Comparison of ENCODE assay signal across 1 cellular context in genomic region chr3:15305366-15305844, GRCh38.
TF ChIP-seq lines count a peak whose summit lies in the region.

No MANE protein-coding gene starts in this region.

TF ChIP-seq in K562, 482 proteins besides CTCF, POLR2A, EP300 and RAD21 (continued from another document and continues in another):
- TF ChIP-seq ESRRB (CRISPR knock-in tag; IDR thresholded peaks at IDR 0.05; ENCODE audit: borderline replicate concordance) = no peak
- TF ChIP-seq FOXM1 (IDR thresholded peaks at IDR 0.05; ENCODE audit: low read depth) = peak; percentile 81; the same call in 1 of the 2 replicates
- TF ChIP-seq FOXM1 (CRISPR knock-in tag; IDR thresholded peaks at IDR 0.05; ENCODE audit: low read depth) = no peak
- no peak for TF ChIP-seq SUPT5H (IDR thresholded peaks at IDR 0.05)
- peak; percentile 15 for TF ChIP-seq POU5F1 (IDR thresholded peaks at IDR 0.05; ENCODE audit: borderline replicate concordance, low read depth, low read length, partially characterized antibody)
- TF ChIP-seq ZNF589 (CRISPR knock-in tag; IDR thresholded peaks at IDR 0.05; ENCODE audit: low read depth) = no peak
- peak; percentile 92 for TF ChIP-seq TCF3 (CRISPR knock-in tag; IDR thresholded peaks at IDR 0.05)
- TF ChIP-seq, protein P1, sequence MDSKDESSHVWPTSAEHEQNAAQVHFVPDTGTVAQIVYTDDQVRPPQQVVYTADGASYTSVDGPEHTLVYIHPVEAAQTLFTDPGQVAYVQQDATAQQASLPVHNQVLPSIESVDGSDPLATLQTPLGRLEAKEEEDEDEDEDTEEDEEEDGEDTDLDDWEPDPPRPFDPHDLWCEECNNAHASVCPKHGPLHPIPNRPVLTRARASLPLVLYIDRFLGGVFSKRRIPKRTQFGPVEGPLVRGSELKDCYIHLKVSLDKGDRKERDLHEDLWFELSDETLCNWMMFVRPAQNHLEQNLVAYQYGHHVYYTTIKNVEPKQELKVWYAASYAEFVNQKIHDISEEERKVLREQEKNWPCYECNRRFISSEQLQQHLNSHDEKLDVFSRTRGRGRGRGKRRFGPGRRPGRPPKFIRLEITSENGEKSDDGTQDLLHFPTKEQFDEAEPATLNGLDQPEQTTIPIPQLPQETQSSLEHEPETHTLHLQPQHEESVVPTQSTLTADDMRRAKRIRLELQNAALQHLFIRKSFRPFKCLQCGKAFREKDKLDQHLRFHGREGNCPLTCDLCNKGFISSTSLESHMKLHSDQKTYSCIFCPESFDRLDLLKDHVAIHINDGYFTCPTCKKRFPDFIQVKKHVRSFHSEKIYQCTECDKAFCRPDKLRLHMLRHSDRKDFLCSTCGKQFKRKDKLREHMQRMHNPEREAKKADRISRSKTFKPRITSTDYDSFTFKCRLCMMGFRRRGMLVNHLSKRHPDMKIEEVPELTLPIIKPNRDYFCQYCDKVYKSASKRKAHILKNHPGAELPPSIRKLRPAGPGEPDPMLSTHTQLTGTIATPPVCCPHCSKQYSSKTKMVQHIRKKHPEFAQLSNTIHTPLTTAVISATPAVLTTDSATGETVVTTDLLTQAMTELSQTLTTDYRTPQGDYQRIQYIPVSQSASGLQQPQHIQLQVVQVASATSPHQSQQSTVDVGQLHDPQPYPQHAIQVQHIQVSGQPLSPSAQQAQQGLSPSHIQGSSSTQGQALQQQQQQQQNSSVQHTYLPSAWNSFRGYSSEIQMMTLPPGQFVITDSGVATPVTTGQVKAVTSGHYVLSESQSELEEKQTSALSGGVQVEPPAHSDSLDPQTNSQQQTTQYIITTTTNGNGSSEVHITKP (IDR thresholded peaks at IDR 0.05; ENCODE audit: partially characterized antibody) = peak; percentile 43
- TF ChIP-seq THAP12 (CRISPR knock-in tag; IDR thresholded peaks at IDR 0.05) = no peak
- no peak for TF ChIP-seq TSC22D4 (tag; IDR thresholded peaks at IDR 0.05)
- TF ChIP-seq PHF8 (IDR thresholded peaks at IDR 0.05; ENCODE audit: borderline replicate concordance, low read length) = no peak
- no peak for TF ChIP-seq FOXK1 (CRISPR knock-in tag; IDR thresholded peaks at IDR 0.05; ENCODE audit: borderline replicate concordance)
- no peak for TF ChIP-seq ZNF212 (CRISPR knock-in tag; IDR thresholded peaks at IDR 0.05)
- TF ChIP-seq, protein P2, sequence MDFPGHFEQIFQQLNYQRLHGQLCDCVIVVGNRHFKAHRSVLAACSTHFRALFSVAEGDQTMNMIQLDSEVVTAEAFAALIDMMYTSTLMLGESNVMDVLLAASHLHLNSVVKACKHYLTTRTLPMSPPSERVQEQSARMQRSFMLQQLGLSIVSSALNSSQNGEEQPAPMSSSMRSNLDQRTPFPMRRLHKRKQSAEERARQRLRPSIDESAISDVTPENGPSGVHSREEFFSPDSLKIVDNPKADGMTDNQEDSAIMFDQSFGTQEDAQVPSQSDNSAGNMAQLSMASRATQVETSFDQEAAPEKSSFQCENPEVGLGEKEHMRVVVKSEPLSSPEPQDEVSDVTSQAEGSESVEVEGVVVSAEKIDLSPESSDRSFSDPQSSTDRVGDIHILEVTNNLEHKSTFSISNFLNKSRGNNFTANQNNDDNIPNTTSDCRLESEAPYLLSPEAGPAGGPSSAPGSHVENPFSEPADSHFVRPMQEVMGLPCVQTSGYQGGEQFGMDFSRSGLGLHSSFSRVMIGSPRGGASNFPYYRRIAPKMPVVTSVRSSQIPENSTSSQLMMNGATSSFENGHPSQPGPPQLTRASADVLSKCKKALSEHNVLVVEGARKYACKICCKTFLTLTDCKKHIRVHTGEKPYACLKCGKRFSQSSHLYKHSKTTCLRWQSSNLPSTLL (IDR thresholded peaks at IDR 0.05) = no peak
- no peak for TF ChIP-seq SIX5 (IDR thresholded peaks at IDR 0.05; ENCODE audit: borderline replicate concordance in 1 of 2, insufficient read depth in 1 of 2, low read depth in 1 of 2, low read length in 2 of 2)
- TF ChIP-seq ZNF766 (CRISPR knock-in tag; conservative IDR thresholded peaks at IDR 0.05) = no peak; the same call in 1 of the 2 replicates
- 0 out of 2 replicates have a peak, but pooled peaks have one; percentile 69 for TF ChIP-seq ZNF583 (CRISPR knock-in tag; IDR thresholded peaks at IDR 0.05)
- TF ChIP-seq ZNF507 (tag; conservative IDR thresholded peaks at IDR 0.05) = no peak
- no peak for TF ChIP-seq PTBP1 (IDR thresholded peaks at IDR 0.05; ENCODE audit: low read depth, low read length)
- no peak for TF ChIP-seq ADNP (tag; IDR thresholded peaks at IDR 0.05)
- TF ChIP-seq MAFK (IDR thresholded peaks at IDR 0.05; ENCODE audit: low read length) = peak; percentile 34; the same call in 1 of the 2 replicates
- TF ChIP-seq CBX8 (IDR thresholded peaks at IDR 0.05; ENCODE audit: borderline replicate concordance, extremely low read depth, low read depth, low read length, poor library complexity, severe bottlenecking) = no peak
- TF ChIP-seq ARID2 (IDR thresholded peaks at IDR 0.05) = no peak
- TF ChIP-seq, protein P3, sequence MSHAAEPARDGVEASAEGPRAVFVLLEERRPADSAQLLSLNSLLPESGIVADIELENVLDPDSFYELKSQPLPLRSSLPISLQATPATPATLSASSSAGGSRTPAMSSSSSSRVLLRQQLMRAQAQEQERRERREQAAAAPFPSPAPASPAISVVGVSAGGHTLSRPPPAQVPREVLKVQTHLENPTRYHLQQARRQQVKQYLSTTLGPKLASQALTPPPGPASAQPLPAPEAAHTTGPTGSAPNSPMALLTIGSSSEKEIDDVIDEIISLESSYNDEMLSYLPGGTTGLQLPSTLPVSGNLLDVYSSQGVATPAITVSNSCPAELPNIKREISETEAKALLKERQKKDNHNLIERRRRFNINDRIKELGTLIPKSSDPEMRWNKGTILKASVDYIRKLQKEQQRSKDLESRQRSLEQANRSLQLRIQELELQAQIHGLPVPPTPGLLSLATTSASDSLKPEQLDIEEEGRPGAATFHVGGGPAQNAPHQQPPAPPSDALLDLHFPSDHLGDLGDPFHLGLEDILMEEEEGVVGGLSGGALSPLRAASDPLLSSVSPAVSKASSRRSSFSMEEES (CRISPR knock-in tag; IDR thresholded peaks at IDR 0.05) = no peak; the same call in 1 of the 2 replicates
- no peak; a peak in 1 of 4 replicates for TF ChIP-seq FOXA3 (CRISPR knock-in tag; conservative IDR thresholded peaks at IDR 0.05 in 1 of 2, IDR thresholded peaks at IDR 0.05 in 1 of 2)
- no peak; the same call in 1 of the 2 replicates for TF ChIP-seq IRF1 (CRISPR knock-in tag; IDR thresholded peaks at IDR 0.05; ENCODE audit: borderline replicate concordance)
- peak; percentile 30 for TF ChIP-seq TAF1 (IDR thresholded peaks at IDR 0.05; ENCODE audit: control insufficient read depth, extremely low read depth, insufficient read depth, low read length, severe bottlenecking)
- TF ChIP-seq OTX1 (CRISPR knock-in tag; IDR thresholded peaks at IDR 0.05) = peak; percentile 79
- no peak for TF ChIP-seq NR2C2 (CRISPR knock-in tag; IDR thresholded peaks at IDR 0.05)
- TF ChIP-seq NR2C2 (tag; IDR thresholded peaks at IDR 0.05) = no peak
- TF ChIP-seq HEY1 (CRISPR knock-in tag; IDR thresholded peaks at IDR 0.05; ENCODE audit: borderline replicate concordance) = peak; percentile 41; the same call in 1 of the 2 replicates
- TF ChIP-seq SREBF2 (CRISPR knock-in tag; IDR thresholded peaks at IDR 0.05) = no peak
- TF ChIP-seq RBM25 (IDR thresholded peaks at IDR 0.05; ENCODE audit: low read depth, low read length, severe bottlenecking) = no peak
- peak; percentile 16; the same call in 1 of the 2 replicates for TF ChIP-seq NR4A1 (CRISPR knock-in tag; IDR thresholded peaks at IDR 0.05)
- TF ChIP-seq NR4A1 (tag; IDR thresholded peaks at IDR 0.05) = peak; percentile 94
- TF ChIP-seq, protein P4, sequence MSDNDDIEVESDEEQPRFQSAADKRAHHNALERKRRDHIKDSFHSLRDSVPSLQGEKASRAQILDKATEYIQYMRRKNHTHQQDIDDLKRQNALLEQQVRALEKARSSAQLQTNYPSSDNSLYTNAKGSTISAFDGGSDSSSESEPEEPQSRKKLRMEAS (CRISPR knock-in tag; IDR thresholded peaks at IDR 0.05) = 0 out of 2 replicates have a peak, but pooled peaks have one; percentile 55
- TF ChIP-seq ZNF431 (CRISPR knock-in tag; IDR thresholded peaks at IDR 0.05) = no peak
- TF ChIP-seq NFE2 (IDR thresholded peaks at IDR 0.05; ENCODE audit: low read depth) = peak; percentile 53
- TF ChIP-seq, protein P5, sequence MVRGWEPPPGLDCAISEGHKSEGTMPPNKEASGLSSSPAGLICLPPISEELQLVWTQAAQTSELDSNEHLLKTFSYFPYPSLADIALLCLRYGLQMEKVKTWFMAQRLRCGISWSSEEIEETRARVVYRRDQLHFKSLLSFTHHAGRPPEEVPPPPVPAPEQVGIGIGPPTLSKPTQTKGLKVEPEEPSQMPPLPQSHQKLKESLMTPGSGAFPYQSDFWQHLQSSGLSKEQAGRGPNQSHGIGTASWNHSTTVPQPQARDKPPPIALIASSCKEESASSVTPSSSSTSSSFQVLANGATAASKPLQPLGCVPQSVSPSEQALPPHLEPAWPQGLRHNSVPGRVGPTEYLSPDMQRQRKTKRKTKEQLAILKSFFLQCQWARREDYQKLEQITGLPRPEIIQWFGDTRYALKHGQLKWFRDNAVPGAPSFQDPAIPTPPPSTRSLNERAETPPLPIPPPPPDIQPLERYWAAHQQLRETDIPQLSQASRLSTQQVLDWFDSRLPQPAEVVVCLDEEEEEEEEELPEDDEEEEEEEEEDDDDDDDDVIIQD (CRISPR knock-in tag; IDR thresholded peaks at IDR 0.05) = no peak
- TF ChIP-seq ZNF311 (CRISPR knock-in tag; IDR thresholded peaks at IDR 0.05) = no peak
- TF ChIP-seq SAP30 (IDR thresholded peaks at IDR 0.05; ENCODE audit: borderline replicate concordance, insufficient read depth, low read depth, low read length, poor library complexity, severe bottlenecking) = no peak
- no peak; the same call in 1 of the 2 replicates for TF ChIP-seq ZNF197 (CRISPR knock-in tag; IDR thresholded peaks at IDR 0.05; ENCODE audit: low read depth)
- TF ChIP-seq ZEB2 (IDR thresholded peaks at IDR 0.05) = peak; percentile 92
- peak; percentile 55; the same call in 1 of the 2 replicates for TF ChIP-seq KLF1 (tag; IDR thresholded peaks at IDR 0.05)
- peak; percentile 24; the same call in 1 of the 2 replicates for TF ChIP-seq HIVEP1 (CRISPR knock-in tag; IDR thresholded peaks at IDR 0.05)
- TF ChIP-seq ZC3H11A (IDR thresholded peaks at IDR 0.05; ENCODE audit: low read depth, low read length) = no peak
- no peak for TF ChIP-seq NR3C1 (CRISPR knock-in tag; IDR thresholded peaks at IDR 0.05)
- TF ChIP-seq MYBL2 (IDR thresholded peaks at IDR 0.05; ENCODE audit: low read depth) = 0 out of 2 replicates have a peak, but pooled peaks have one; percentile 16
- no peak for TF ChIP-seq MYBL2 (CRISPR knock-in tag; IDR thresholded peaks at IDR 0.05; ENCODE audit: borderline replicate concordance)
- peak; percentile 85; the same call in 1 of the 2 replicates for TF ChIP-seq CC2D1A (IDR thresholded peaks at IDR 0.05)
- TF ChIP-seq ZNF263 (CRISPR knock-in tag; IDR thresholded peaks at IDR 0.05; ENCODE audit: borderline replicate concordance) = no peak
- no peak for TF ChIP-seq E2F3 (CRISPR knock-in tag; IDR thresholded peaks at IDR 0.05)
- no peak for TF ChIP-seq TARDBP (IDR thresholded peaks at IDR 0.05)
- TF ChIP-seq MCM3 (IDR thresholded peaks at IDR 0.05) = no peak
- TF ChIP-seq, protein P6, sequence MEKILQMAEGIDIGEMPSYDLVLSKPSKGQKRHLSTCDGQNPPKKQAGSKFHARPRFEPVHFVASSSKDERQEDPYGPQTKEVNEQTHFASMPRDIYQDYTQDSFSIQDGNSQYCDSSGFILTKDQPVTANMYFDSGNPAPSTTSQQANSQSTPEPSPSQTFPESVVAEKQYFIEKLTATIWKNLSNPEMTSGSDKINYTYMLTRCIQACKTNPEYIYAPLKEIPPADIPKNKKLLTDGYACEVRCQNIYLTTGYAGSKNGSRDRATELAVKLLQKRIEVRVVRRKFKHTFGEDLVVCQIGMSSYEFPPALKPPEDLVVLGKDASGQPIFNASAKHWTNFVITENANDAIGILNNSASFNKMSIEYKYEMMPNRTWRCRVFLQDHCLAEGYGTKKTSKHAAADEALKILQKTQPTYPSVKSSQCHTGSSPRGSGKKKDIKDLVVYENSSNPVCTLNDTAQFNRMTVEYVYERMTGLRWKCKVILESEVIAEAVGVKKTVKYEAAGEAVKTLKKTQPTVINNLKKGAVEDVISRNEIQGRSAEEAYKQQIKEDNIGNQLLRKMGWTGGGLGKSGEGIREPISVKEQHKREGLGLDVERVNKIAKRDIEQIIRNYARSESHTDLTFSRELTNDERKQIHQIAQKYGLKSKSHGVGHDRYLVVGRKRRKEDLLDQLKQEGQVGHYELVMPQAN (IDR thresholded peaks at IDR 0.05; ENCODE audit: borderline replicate concordance) = no peak
- TF ChIP-seq MIER1 (IDR thresholded peaks at IDR 0.05; ENCODE audit: low read depth) = no peak
- TF ChIP-seq MAZ (CRISPR knock-in tag; conservative IDR thresholded peaks at IDR 0.05 in 1 of 2, IDR thresholded peaks at IDR 0.05 in 1 of 2) = peak in 1 of 2 experiments; percentile 48; a peak in 2 of 4 replicates
- peak; percentile 88 for TF ChIP-seq GATA2 (CRISPR knock-in tag; IDR thresholded peaks at IDR 0.05)
- TF ChIP-seq CEBPB (tag; IDR thresholded peaks at IDR 0.05) = no peak
- peak; percentile 71; the same call in 1 of the 2 replicates for TF ChIP-seq RNF2 (IDR thresholded peaks at IDR 0.05)
- no peak for TF ChIP-seq FOS (IDR thresholded peaks at IDR 0.05; ENCODE audit: extremely low read depth, insufficient read length)
- TF ChIP-seq ELF4 (CRISPR knock-in tag; IDR thresholded peaks at IDR 0.05) = peak; percentile 94
- TF ChIP-seq ASH1L (IDR thresholded peaks at IDR 0.05; ENCODE audit: borderline replicate concordance, low read depth, partially characterized antibody) = no peak
